8 cellular contexts compared by ENCODE assay signal in genomic region chr9:137223078-137224040, GRCh38. TPM values are rescaled to one million over a fixed set of nuclear protein-coding genes. Genes with fewer than 3 reads are reported as not detected.
DNase-seq lines count a peak whose midpoint lies in the region; ATAC-seq and TF ChIP-seq lines count a peak whose summit lies in the region.

No MANE protein-coding gene starts in this region.

- peak overlapping the region; percentile 90 for H3K4me3 ChIP-seq in osteoblast (ENCODE audit: insufficient read depth, low read length)
- peak overlapping the region; percentile 83 for H3K4me3 ChIP-seq in thoracic aorta

- H3K36me3 ChIP-seq in osteoblast (ENCODE audit: insufficient read depth, low read length): no peaks in the 10 kb centered on the region
- H3K36me3 ChIP-seq in thoracic aorta: no peaks in the 10 kb centered on the region

- peak overlapping the region; percentile 50 for H3K27ac Mint-ChIP-seq in activated naive CD8-positive, alpha-beta T cell
- peak overlapping the region; percentile 17 for H3K27ac Mint-ChIP-seq in glutamatergic neuron (ENCODE audit: unreplicated experiment)

- H4K20me1 ChIP-seq in osteoblast (ENCODE audit: insufficient read depth, low read length): no peaks in the 10 kb centered on the region

- H3K9me3 ChIP-seq in osteoblast (ENCODE audit: low read depth, low read length) (no peaks in the 10 kb centered on the region), thoracic aorta (no peaks in the 10 kb centered on the region)

- H3K27ac ChIP-seq in osteoblast (ENCODE audit: low read depth, low read length) (peak overlapping the region; percentile 86), thoracic aorta (peak overlapping the region; percentile 89 to 96)

- TF ChIP-seq CTCF in GM10266 (IDR thresholded peaks at IDR 0.05; ENCODE audit: control insufficient read depth, insufficient read depth, low read depth, missing control alignments): no peak
- no peak for TF ChIP-seq CTCF in glutamatergic neuron (IDR thresholded peaks at IDR 0.05; ENCODE audit: partially characterized antibody, unreplicated experiment)
- TF ChIP-seq CTCF in osteoblast (IDR thresholded peaks at IDR 0.05; ENCODE audit: extremely low read depth, low read depth, low read length): no peak
- no peak for TF ChIP-seq CTCF in thoracic aorta (IDR thresholded peaks at IDR 0.05)

- peak overlapping the region; percentile 87 for H3K4me2 ChIP-seq in osteoblast (ENCODE audit: insufficient read depth, low read length)

- H3K4me1 ChIP-seq in osteoblast (ENCODE audit: insufficient read depth, low read length) (peaks cover 18% of the 10 kb centered on the region), thoracic aorta (ENCODE audit: control insufficient read depth in 1 of 2, low read depth in 2 of 2) (peaks cover 7 to 19% of the 10 kb centered on the region in 2 donors)

- peak overlapping the region; percentile 91 for H2AFZ ChIP-seq in osteoblast (ENCODE audit: low read length)

- peak; percentile 100 for DNase-seq in GM10266 (ENCODE audit: extremely low spot score)
- DNase-seq in NCI-H1092 treated with DMSO at 0.1 percent for 48 hours (lab: John Stamatoyannopoulos, UW): peak; percentile 97
- DNase-seq in glutamatergic neuron: peak; percentile 94
- peak; percentile 100 for DNase-seq in osteoblast (ENCODE audit: insufficient read length, low spot score, missing footprints)
- DNase-seq in thoracic aorta (ENCODE audit: low spot score): peak; percentile 93

- peaks cover 2% of the 10 kb centered on the region for H3K27me3 Mint-ChIP-seq in activated naive CD8-positive, alpha-beta T cell
- peaks cover 4% of the 10 kb centered on the region for H3K27me3 Mint-ChIP-seq in glutamatergic neuron (ENCODE audit: unreplicated experiment)

- ATAC-seq in HG02623 (IDR thresholded peaks at IDR 0.05; ENCODE audit: unreplicated experiment) (peak; percentile 62), SK-N-SH treated with all-trans-retinoic acid at 6 μM for 48 hours (peak; percentile 78), thoracic aorta (ENCODE audit: insufficient number of reproducible peaks, low FRiP score, low read depth) (peak; percentile 80)

- no peaks in the 10 kb centered on the region for H3K9me3 Mint-ChIP-seq in activated naive CD8-positive, alpha-beta T cell (ENCODE audit: low read depth)
- peaks cover 6% of the 10 kb centered on the region for H3K9me3 Mint-ChIP-seq in glutamatergic neuron (ENCODE audit: unreplicated experiment)

- H3K27me3 ChIP-seq in osteoblast (ENCODE audit: insufficient read depth, low read length) (no peaks in the 10 kb centered on the region), thoracic aorta (replicated peaks; ENCODE audit: insufficient read depth) (no peaks in the 10 kb centered on the region)

- H3K79me2 ChIP-seq in osteoblast (ENCODE audit: insufficient read depth, low read length): no peaks in the 10 kb centered on the region

- H3K4me1 Mint-ChIP-seq in activated naive CD8-positive, alpha-beta T cell (ENCODE audit: low read depth): peaks cover 5% of the 10 kb centered on the region
- H3K4me1 Mint-ChIP-seq in glutamatergic neuron (ENCODE audit: low read depth, unreplicated experiment): peaks cover 4% of the 10 kb centered on the region

- no peaks in the 10 kb centered on the region for H3K36me3 Mint-ChIP-seq in activated naive CD8-positive, alpha-beta T cell
- H3K36me3 Mint-ChIP-seq in glutamatergic neuron (ENCODE audit: unreplicated experiment): no peaks in the 10 kb centered on the region

- H3K4me3 Mint-ChIP-seq in activated naive CD8-positive, alpha-beta T cell: peak overlapping the region; percentile 80
- H3K4me3 Mint-ChIP-seq in glutamatergic neuron (ENCODE audit: unreplicated experiment): peak overlapping the region; percentile 88

TF ChIP-seq in SK-N-SH treated with all-trans-retinoic acid at 6 μM for 48 hours, 23 proteins besides CTCF, POLR2A, EP300 and RAD21:
- TF ChIP-seq ZFP3 (CRISPR knock-in tag; IDR thresholded peaks at IDR 0.05): no peak
- TF ChIP-seq ZFP30 (CRISPR knock-in tag; IDR thresholded peaks at IDR 0.05): no peak
- no peak for TF ChIP-seq CSRNP3 (CRISPR knock-in tag; IDR thresholded peaks at IDR 0.05)
- no peak for TF ChIP-seq ZNF565 (CRISPR knock-in tag; conservative IDR thresholded peaks at IDR 0.05; ENCODE audit: low read depth)
- no peak for TF ChIP-seq SNAI2 (CRISPR knock-in tag; IDR thresholded peaks at IDR 0.05)
- no peak for TF ChIP-seq ZC3H10 (CRISPR knock-in tag; IDR thresholded peaks at IDR 0.05)
- TF ChIP-seq TOX (CRISPR knock-in tag; IDR thresholded peaks at IDR 0.05; ENCODE audit: borderline replicate concordance): no peak
- no peak for TF ChIP-seq PPARA (CRISPR knock-in tag; IDR thresholded peaks at IDR 0.05; ENCODE audit: borderline replicate concordance)
- TF ChIP-seq, protein P1, sequence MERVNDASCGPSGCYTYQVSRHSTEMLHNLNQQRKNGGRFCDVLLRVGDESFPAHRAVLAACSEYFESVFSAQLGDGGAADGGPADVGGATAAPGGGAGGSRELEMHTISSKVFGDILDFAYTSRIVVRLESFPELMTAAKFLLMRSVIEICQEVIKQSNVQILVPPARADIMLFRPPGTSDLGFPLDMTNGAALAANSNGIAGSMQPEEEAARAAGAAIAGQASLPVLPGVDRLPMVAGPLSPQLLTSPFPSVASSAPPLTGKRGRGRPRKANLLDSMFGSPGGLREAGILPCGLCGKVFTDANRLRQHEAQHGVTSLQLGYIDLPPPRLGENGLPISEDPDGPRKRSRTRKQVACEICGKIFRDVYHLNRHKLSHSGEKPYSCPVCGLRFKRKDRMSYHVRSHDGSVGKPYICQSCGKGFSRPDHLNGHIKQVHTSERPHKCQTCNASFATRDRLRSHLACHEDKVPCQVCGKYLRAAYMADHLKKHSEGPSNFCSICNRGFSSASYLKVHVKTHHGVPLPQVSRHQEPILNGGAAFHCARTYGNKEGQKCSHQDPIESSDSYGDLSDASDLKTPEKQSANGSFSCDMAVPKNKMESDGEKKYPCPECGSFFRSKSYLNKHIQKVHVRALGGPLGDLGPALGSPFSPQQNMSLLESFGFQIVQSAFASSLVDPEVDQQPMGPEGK (CRISPR knock-in tag; IDR thresholded peaks at IDR 0.05; ENCODE audit: borderline replicate concordance): peak; percentile 70; the same call in 1 of the 2 replicates
- TF ChIP-seq GLIS3 (CRISPR knock-in tag; IDR thresholded peaks at IDR 0.05): 0 out of 2 replicates have a peak, but pooled peaks have one; percentile 19
- no peak for TF ChIP-seq ISL1 (CRISPR knock-in tag; IDR thresholded peaks at IDR 0.05)
- TF ChIP-seq ZNF70 (CRISPR knock-in tag; IDR thresholded peaks at IDR 0.05): no peak

RNA-seq across cellular contexts. Expression of gene RNF208, which starts 1.3 kb away (rescaled TPM):
- total RNA-seq in glutamatergic neuron (ENCODE audit: unreplicated experiment): 24.8 TPM
- 0.29 TPM in 1 of 2 replicates, not detected in the other for total RNA-seq in osteoblast
- 1 to 10 TPM in 1 of 2 donors, not detected in 1; 3.7 TPM for total RNA-seq in thoracic aorta

RNA-seq across cellular contexts. Expression of gene CYSRT1, which starts 1.6 kb away (rescaled TPM):
- total RNA-seq in glutamatergic neuron (ENCODE audit: unreplicated experiment) (2.1 TPM), osteoblast (1.1 and 1.5 TPM in 2 replicates), thoracic aorta (not detected)

RNA-seq across cellular contexts. Expression of gene RNF224, which starts 3.9 kb away (rescaled TPM):
- total RNA-seq in glutamatergic neuron (ENCODE audit: unreplicated experiment) (0.39 TPM), osteoblast (under 0.01 TPM in 1 of 2 replicates, not detected in the other), thoracic aorta (not detected)

RNA-seq across cellular contexts. Expression of gene SLC34A3, which starts 7.3 kb away (rescaled TPM):
- total RNA-seq in glutamatergic neuron (ENCODE audit: unreplicated experiment): not detected
- not detected in 2 replicates for total RNA-seq in osteoblast
- under 1 TPM in 1 of 2 donors, not detected in 1; 0.54 TPM for total RNA-seq in thoracic aorta

RNA-seq across cellular contexts. Expression of gene TUBB4B, which starts 17.7 kb away (rescaled TPM):
- total RNA-seq in glutamatergic neuron (ENCODE audit: unreplicated experiment) (192 TPM), osteoblast (67.7 and 74.0 TPM in 2 replicates), thoracic aorta (100 to 1,000 TPM; 172 to 193 TPM)

Comparison
In these comparisons a context has a peak if more than half of its experiments do, and no peak if none do; other contexts are left out.
1. Peak in every context shown above with its lines: DNase-seq, ATAC-seq, H3K4me3 ChIP-seq and H3K27ac ChIP-seq.